ENCODE assay signal across 8 cellular contexts in the genomic region with DNA sequence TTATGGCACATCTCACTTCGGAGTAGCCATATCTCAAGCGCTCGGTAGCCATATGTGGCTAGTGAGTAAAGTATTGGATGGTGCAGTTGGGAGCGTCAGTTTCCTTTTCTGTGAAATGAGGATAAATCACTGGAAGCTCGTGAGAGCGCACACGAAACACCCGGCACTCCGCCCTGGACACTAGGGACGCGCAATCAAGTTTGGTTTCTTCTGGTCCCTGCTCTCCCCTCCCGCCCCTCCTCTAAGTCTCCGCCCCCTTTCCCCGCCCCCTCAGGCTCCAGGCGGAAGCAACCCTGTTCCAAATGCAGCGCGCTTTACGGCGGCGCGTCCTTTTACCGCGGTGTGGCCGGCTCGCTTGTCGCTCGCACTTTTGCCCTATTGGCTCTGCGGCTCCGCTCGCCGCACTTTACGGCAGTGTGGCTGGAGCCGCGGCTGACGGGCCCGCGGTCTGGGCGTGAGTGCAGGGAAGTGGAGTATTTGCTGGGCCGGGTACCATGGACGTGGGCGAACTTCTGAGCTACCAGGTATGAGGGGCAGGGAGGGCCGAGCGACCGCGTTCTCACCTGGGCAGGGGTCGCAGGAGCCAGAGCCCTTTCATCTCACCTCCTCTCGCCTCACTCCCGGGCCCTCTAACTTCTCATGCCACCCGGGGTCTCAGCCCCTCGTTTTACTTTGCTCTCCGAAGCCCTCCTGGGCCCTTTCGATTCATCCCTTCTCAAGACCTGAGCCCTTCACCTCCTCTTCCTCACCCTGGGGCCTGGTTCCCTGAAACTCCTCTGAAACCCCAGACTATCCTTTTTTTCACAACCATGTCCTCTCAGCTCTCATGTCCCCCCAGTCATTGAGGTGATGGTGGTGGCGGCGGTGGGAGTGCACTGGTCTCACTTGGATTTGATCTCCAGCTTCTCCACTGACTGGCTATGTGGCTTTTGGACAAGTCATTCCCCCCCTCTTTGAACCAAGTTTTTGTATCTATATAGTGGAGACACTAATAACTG. TPM values are rescaled to one million over a fixed set of nuclear protein-coding genes. Genes with fewer than 3 reads are reported as not detected.
DNase-seq lines count a peak whose midpoint lies in the region; ATAC-seq, FAIRE-seq and TF ChIP-seq lines count a peak whose summit lies in the region.

A gene with protein sequence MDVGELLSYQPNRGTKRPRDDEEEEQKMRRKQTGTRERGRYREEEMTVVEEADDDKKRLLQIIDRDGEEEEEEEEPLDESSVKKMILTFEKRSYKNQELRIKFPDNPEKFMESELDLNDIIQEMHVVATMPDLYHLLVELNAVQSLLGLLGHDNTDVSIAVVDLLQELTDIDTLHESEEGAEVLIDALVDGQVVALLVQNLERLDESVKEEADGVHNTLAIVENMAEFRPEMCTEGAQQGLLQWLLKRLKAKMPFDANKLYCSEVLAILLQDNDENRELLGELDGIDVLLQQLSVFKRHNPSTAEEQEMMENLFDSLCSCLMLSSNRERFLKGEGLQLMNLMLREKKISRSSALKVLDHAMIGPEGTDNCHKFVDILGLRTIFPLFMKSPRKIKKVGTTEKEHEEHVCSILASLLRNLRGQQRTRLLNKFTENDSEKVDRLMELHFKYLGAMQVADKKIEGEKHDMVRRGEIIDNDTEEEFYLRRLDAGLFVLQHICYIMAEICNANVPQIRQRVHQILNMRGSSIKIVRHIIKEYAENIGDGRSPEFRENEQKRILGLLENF (plus strand): TSS at position 402 of the 998 bp plus-strand sequence. CDS start 93 bp downstream, at position 495.

- H3K4me2 ChIP-seq in SU-DHL-6 (ENCODE audit: low read depth, low read length, poor library complexity, severe bottlenecking), result peak within 1 kb of the TSS; percentile 93

- intact Hi-C loops in Right ventricle myocardium inferior (cut with DNase I), result no loop called here
- intact Hi-C loops in pancreas (cut with DNase I), result no loop called here
- intact Hi-C loops in thyroid gland (cut with DNase I), result no loop called here

- ATAC-seq in HG02759 (IDR thresholded peaks at IDR 0.05; ENCODE audit: unreplicated experiment) (peak; percentile 91), Right ventricle myocardium inferior (peak; percentile 99), pancreas (peak; percentile 99 to 100 (median 100))

- peak; percentile 41 for FAIRE-seq in pancreas (lab: Jason Lieb, UNC)

- H3K27me3 ChIP-seq in SU-DHL-6 (ENCODE audit: low read length) (no peaks in the 10 kb centered on the region), pancreas (no peaks in the 10 kb centered on the region), thyroid gland (no peaks in the 10 kb centered on the region)

- H3K4me3 ChIP-seq in GM12865 (ENCODE audit: low read depth, low read length) (peak within 1 kb of the TSS; percentile 70), SU-DHL-6 (ENCODE audit: insufficient read depth, low read length, poor library complexity, severe bottlenecking) (peak within 1 kb of the TSS; percentile 87), pancreas (peak within 1 kb of the TSS; percentile 70 to 89 (median 86)), thyroid gland (replicated peaks in 1 of 3) (peak within 1 kb of the TSS in 2 of 3 donors; percentile 45 to 57)

- no peaks in the 10 kb centered on the region for H3K9me2 ChIP-seq in SU-DHL-6 (replicated peaks; ENCODE audit: insufficient read depth, low read length)

- WGBS in pancreas, 2 donors, result 0 to 1% methylated on average over 48 to 54 of the region's 54 CpGs
- WGBS in thyroid gland, 2 donors, result 3% methylated on average over 26 to 33 of the region's 54 CpGs

- no peaks in the 10 kb centered on the region for H4K20me1 ChIP-seq in SU-DHL-6 (ENCODE audit: low read depth, low read length)

- TF ChIP-seq CTCF in GM12865 (IDR thresholded peaks at IDR 0.05; ENCODE audit: insufficient read depth, low read depth, low read length, missing control alignments) (no peak), SU-DHL-6 (IDR thresholded peaks at IDR 0.05; ENCODE audit: insufficient read depth, low read length, poor library complexity, severe bottlenecking) (no peak), pancreas (IDR thresholded peaks at IDR 0.05) (no peak), thyroid gland (IDR thresholded peaks at IDR 0.05) (no peak)

- H3K9ac ChIP-seq in SU-DHL-6 (ENCODE audit: low read length), result peak within 1 kb of the TSS; percentile 80

- no peaks in the 10 kb centered on the region for H3K9me3 Mint-ChIP-seq in activated naive CD8-positive, alpha-beta T cell treated with anti-CD3 and anti-CD28 coated beads for 36 hours

- TF ChIP-seq POLR2A in thyroid gland (IDR thresholded peaks at IDR 0.05), result peak in 1 of 2 donors; percentile 68

- H3K4me1 ChIP-seq in pancreas (peaks cover 8 to 14% (median 13%) of the 10 kb centered on the region in 3 donors), thyroid gland (peaks cover 6 to 10% of the 10 kb centered on the region in 2 donors)

- H3K36me3 ChIP-seq in SU-DHL-6 (ENCODE audit: low read length) (no peaks in the 10 kb centered on the region), pancreas (no peaks in the 10 kb centered on the region), thyroid gland (no peaks in the 10 kb centered on the region)

- H2AFZ ChIP-seq in SU-DHL-6 (ENCODE audit: low read depth, low read length, severe bottlenecking), result peak within 1 kb of the TSS; percentile 97

- H3K4me1 Mint-ChIP-seq in activated naive CD8-positive, alpha-beta T cell treated with anti-CD3 and anti-CD28 coated beads for 36 hours, result peaks cover 18% of the 10 kb centered on the region

- H3K36me3 Mint-ChIP-seq in activated naive CD8-positive, alpha-beta T cell treated with anti-CD3 and anti-CD28 coated beads for 36 hours, result peaks cover 12% of the 10 kb centered on the region

- H3K4me3 Mint-ChIP-seq in activated naive CD8-positive, alpha-beta T cell treated with anti-CD3 and anti-CD28 coated beads for 36 hours, result peak within 1 kb of the TSS; percentile 99

- H3K27ac ChIP-seq in SU-DHL-6 (ENCODE audit: low read depth, low read length) (no peak within 1 kb of the TSS), pancreas (no peak within 1 kb of the TSS), thyroid gland (peak within 1 kb of the TSS in 1 of 3 donors; percentile 5)

- H3K9me3 ChIP-seq in SU-DHL-6 (ENCODE audit: insufficient read depth, low read length), result no peaks in the 10 kb centered on the region
- no peaks in the 10 kb centered on the region for H3K9me3 ChIP-seq in pancreas
- no peaks in the 10 kb centered on the region for H3K9me3 ChIP-seq in thyroid gland

- peaks cover 41% of the 10 kb centered on the region for H3K79me2 ChIP-seq in SU-DHL-6 (ENCODE audit: insufficient read depth, low read length)

- peak within 1 kb of the TSS; percentile 91 for H3K27ac Mint-ChIP-seq in activated naive CD8-positive, alpha-beta T cell treated with anti-CD3 and anti-CD28 coated beads for 36 hours

- no peaks in the 10 kb centered on the region for H3F3A ChIP-seq in SU-DHL-6 (ENCODE audit: insufficient read depth)

- H3K27me3 Mint-ChIP-seq in activated naive CD8-positive, alpha-beta T cell treated with anti-CD3 and anti-CD28 coated beads for 36 hours, result peaks cover 25% of the 10 kb centered on the region

- DNase-seq in GM12865 (ENCODE audit: low read depth) (peak; percentile 98), NCI-H1417 (lab: John Stamatoyannopoulos, UW) (peak; percentile 98 to 99 (median 99)), Right ventricle myocardium inferior (ENCODE audit: missing footprints) (peak; percentile 99), pancreas (peak; percentile 97 to 99 (median 98)), thyroid gland (peak; percentile 98 to 99)
- peak; percentile 95 for DNase-seq in activated naive CD8-positive, alpha-beta T cell treated with anti-CD3 and anti-CD28 coated beads for 36 hours

RNA-seq across cellular contexts. Expression of the gene that starts here (rescaled TPM):
- total RNA-seq in activated naive CD8-positive, alpha-beta T cell treated with anti-CD3 and anti-CD28 coated beads for 36 hours, result 10 to 100 TPM; 85.6 to 98.4 TPM
- 62.1 TPM for total RNA-seq in Right ventricle myocardium inferior
- 10 to 100 TPM; 14.8 to 21.9 (median 20.7) TPM for total RNA-seq in pancreas
- 10 to 100 TPM; 27.9 to 34.9 TPM for polyA plus RNA-seq in pancreas
- total RNA-seq in thyroid gland, result 10 to 100 TPM; 22.3 to 31.2 (median 24.6) TPM
